ENCODE assay signal across 21 cellular contexts in genomic region chr5:152942633-152943336, GRCh38.
DNase-seq lines count a peak whose midpoint lies in the region; ATAC-seq, FAIRE-seq and TF ChIP-seq lines count a peak whose summit lies in the region.
"Had no signal": no experiment of that assay in that cellular context is flagged by ENCODE, and none has a peak within 500 bp of the region (broad histone marks: within the 10 kb centered on the region; RNA-seq: fewer than 3 reads in every experiment).

No MANE protein-coding gene starts in this region.

- H3K9me3 Mint-ChIP-seq in glutamatergic neuron (ENCODE audit: unreplicated experiment), result peaks cover 2% of the 10 kb centered on the region

- no peak for FAIRE-seq in frontal cortex (lab: Jason Lieb, UNC)
- FAIRE-seq: A204.1, GM12878, H1, HepG2 had no signal

- H3K9me3 ChIP-seq in left ventricle myocardium inferior (replicated peaks) (peaks cover 4% of the 10 kb centered on the region), right cardiac atrium (ENCODE audit: control insufficient read depth, low read length) (no peaks in the 10 kb centered on the region)
- H3K9me3 ChIP-seq: BE2C had no signal

- H3K36me3 Mint-ChIP-seq in glutamatergic neuron (ENCODE audit: unreplicated experiment), result peaks cover 7% of the 10 kb centered on the region
- H3K36me3 Mint-ChIP-seq: CD4-positive, CD25-positive, alpha-beta regulatory T cell; CD8-positive, alpha-beta memory T cell had no signal

- TF ChIP-seq CTCF in left ventricle myocardium inferior (IDR thresholded peaks at IDR 0.05; ENCODE audit: borderline replicate concordance), result no peak
- TF ChIP-seq CTCF in glutamatergic neuron (IDR thresholded peaks at IDR 0.05; ENCODE audit: partially characterized antibody, unreplicated experiment), result no peak

- no peak overlapping the region for H3K4me3 Mint-ChIP-seq in glutamatergic neuron (ENCODE audit: unreplicated experiment)
- H3K4me3 Mint-ChIP-seq: CD4-positive, CD25-positive, alpha-beta regulatory T cell; CD8-positive, alpha-beta memory T cell; H9 had no signal

- H3K4me1 ChIP-seq in left ventricle myocardium inferior, result no peaks in the 10 kb centered on the region
- no peaks in the 10 kb centered on the region for H3K4me1 ChIP-seq in right cardiac atrium (ENCODE audit: control insufficient read depth, insufficient read depth, low read length)
- H3K4me1 ChIP-seq: BE2C had no signal

- peaks cover 4% of the 10 kb centered on the region for H3K4me1 Mint-ChIP-seq in glutamatergic neuron (ENCODE audit: low read depth, unreplicated experiment)
- H3K4me1 Mint-ChIP-seq: CD4-positive, CD25-positive, alpha-beta regulatory T cell; CD8-positive, alpha-beta memory T cell; H9 had no signal

- H3K27me3 ChIP-seq in left ventricle myocardium inferior (ENCODE audit: low read depth), result no peaks in the 10 kb centered on the region
- no peaks in the 10 kb centered on the region for H3K27me3 ChIP-seq in right cardiac atrium (ENCODE audit: control insufficient read depth, insufficient read depth)
- H3K27me3 ChIP-seq: BE2C had no signal

- 66% methylated on average over 5 of the region's 5 CpGs for WGBS in right cardiac atrium

- no peaks in the 10 kb centered on the region for H3K27me3 Mint-ChIP-seq in glutamatergic neuron (ENCODE audit: unreplicated experiment)
- H3K27me3 Mint-ChIP-seq: CD4-positive, CD25-positive, alpha-beta regulatory T cell; CD8-positive, alpha-beta memory T cell had no signal

- ATAC-seq in right cardiac atrium (no peak), GM19397 (IDR thresholded peaks at IDR 0.05; ENCODE audit: unreplicated experiment) (no peak)
- ATAC-seq: GM12878, HepG2 had no signal

- no peak overlapping the region for H3K4me3 ChIP-seq in left ventricle myocardium inferior
- H3K4me3 ChIP-seq in right cardiac atrium (ENCODE audit: low read length), result no peak overlapping the region
- H3K4me3 ChIP-seq: GM12878 had no signal

- H3K27ac ChIP-seq in left ventricle myocardium inferior (replicated peaks), result peak overlapping the region; percentile 52
- H3K27ac ChIP-seq in right cardiac atrium (ENCODE audit: low read length), result no peak overlapping the region

- no peaks in the 10 kb centered on the region for H3K36me3 ChIP-seq in left ventricle myocardium inferior
- H3K36me3 ChIP-seq: BE2C had no signal

- H3K27ac Mint-ChIP-seq in glutamatergic neuron (ENCODE audit: unreplicated experiment), result peak overlapping the region; percentile 46
- H3K27ac Mint-ChIP-seq: CD8-positive, alpha-beta memory T cell; H9 had no signal

- DNase-seq in left ventricle myocardium inferior, result no peak
- DNase-seq in right cardiac atrium, result no peak
- peak; percentile 33 for DNase-seq in NCI-H82 treated with DMSO at 0.1 percent for 48 hours (lab: John Stamatoyannopoulos, UW; ENCODE audit: unreplicated experiment)
- peak; percentile 20 for DNase-seq in glutamatergic neuron
- no peak for DNase-seq in frontal cortex (ENCODE audit: low spot score in 2 of 2)
- DNase-seq: ACHN; BE2C; C1 segment of cervical spinal cord; CD4-positive, CD25-positive, alpha-beta regulatory T cell; CD8-positive, alpha-beta memory T cell; COR-L47; DMS 273 treated with DMSO at 0.1 percent for 48 hours; DMS53; DND-41; EL; H9 had no signal

- intact Hi-C loops in left ventricle myocardium inferior (cut with micrococcal nuclease), result no loop called here
- intact Hi-C loops in right cardiac atrium (cut with DNase I), result no loop called here

Comparison
In these comparisons a context has a peak if more than half of its experiments do, and no peak if none do; other contexts are left out.
1. DNase-seq: peak in NCI-H82 treated with DMSO at 0.1 percent for 48 hours (single experiment) and glutamatergic neuron (single experiment); none in left ventricle myocardium inferior (single experiment), right cardiac atrium (0 of 3) and frontal cortex (0 of 2).